20 cellular contexts compared by ENCODE assay signal in genomic region chr12:24228371-24228770, GRCh38.
"Had no signal": no experiment of that assay in that cellular context is flagged by ENCODE, and none has a peak within 500 bp of the region (broad histone marks: within the 10 kb centered on the region; RNA-seq: fewer than 3 reads in every experiment).

No MANE protein-coding gene starts in this region.

- H3K27ac ChIP-seq: parathyroid adenoma, upper lobe of left lung had no signal

- H3K36me3 ChIP-seq: heart right ventricle, upper lobe of left lung had no signal

- H3K4me3 ChIP-seq: coronary artery, heart right ventricle, lung, upper lobe of left lung had no signal

- H3K36me3 Mint-ChIP-seq: activated naive CD8-positive, alpha-beta T cell treated with anti-CD3 and anti-CD28 coated beads for 36 hours; naive thymus-derived CD8-positive, alpha-beta T cell; stimulated activated naive B cell treated with anti-CD40 and anti-IgM and Interleukin-4, amounts not matched to agents 10 μg/mL and 1 μg/mL and 100 μg/mL, for 72 hours had no signal

- H3K9me3 Mint-ChIP-seq: activated B cell treated with CpG ODN at 0.5 μM for 24 hours; endodermal cell; stimulated activated naive B cell treated with anti-CD40 and anti-IgM and Interleukin-4, amounts not matched to agents 10 μg/mL and 1 μg/mL and 100 μg/mL, for 72 hours had no signal

- H3K4me1 ChIP-seq: parathyroid adenoma had no signal

- H3K4me1 Mint-ChIP-seq: activated naive CD8-positive, alpha-beta T cell treated with anti-CD3 and anti-CD28 coated beads for 36 hours; naive thymus-derived CD8-positive, alpha-beta T cell had no signal

- H3K27me3 ChIP-seq: heart right ventricle, upper lobe of left lung had no signal

- H3K9me3 ChIP-seq: heart right ventricle, upper lobe of left lung had no signal

- H3K4me3 Mint-ChIP-seq: activated B cell treated with CpG ODN at 0.5 μM for 24 hours; activated CD4-positive, alpha-beta T cell treated with anti-CD3 and anti-CD28 coated beads for 36 hours; activated naive CD8-positive, alpha-beta T cell treated with anti-CD3 and anti-CD28 coated beads for 36 hours; endodermal cell; naive thymus-derived CD8-positive, alpha-beta T cell; stimulated activated naive B cell treated with anti-CD40 and anti-IgM and Interleukin-4, amounts not matched to agents 10 μg/mL and 1 μg/mL and 100 μg/mL, for 72 hours had no signal

- H3K27me3 Mint-ChIP-seq: activated B cell treated with CpG ODN at 0.5 μM for 24 hours; activated naive CD8-positive, alpha-beta T cell treated with anti-CD3 and anti-CD28 coated beads for 36 hours; stimulated activated naive B cell treated with anti-CD40 and anti-IgM and Interleukin-4, amounts not matched to agents 10 μg/mL and 1 μg/mL and 100 μg/mL, for 72 hours had no signal

- H3K27ac Mint-ChIP-seq: activated CD4-positive, alpha-beta T cell treated with anti-CD3 and anti-CD28 coated beads for 36 hours; activated naive CD8-positive, alpha-beta T cell treated with anti-CD3 and anti-CD28 coated beads for 36 hours; endodermal cell; naive thymus-derived CD8-positive, alpha-beta T cell; stimulated activated naive B cell treated with anti-CD40 and anti-IgM and Interleukin-4, amounts not matched to agents 10 μg/mL and 1 μg/mL and 100 μg/mL, for 72 hours had no signal

- DNase-seq: activated B cell treated with CpG ODN at 0.5 μM for 24 hours; activated CD4-positive, alpha-beta T cell treated with anti-CD3 and anti-CD28 coated beads for 36 hours; activated CD4-positive, alpha-beta T cell treated with anti-CD3 and anti-CD28 coated beads, Interleukin-2, amount 50 U/mL, for 48 hours; activated CD8-positive, alpha-beta memory T cell treated with anti-CD3 and anti-CD28 coated beads, Interleukin-2, amount 50 U/mL, for 48 hours; activated naive CD4-positive, alpha-beta T cell treated with Interleukin-2 at 50 U/mL for 16 hours; activated naive CD8-positive, alpha-beta T cell treated with anti-CD3 and anti-CD28 coated beads for 36 hours; activated T-cell treated with anti-CD3 and anti-CD28 coated beads, Interleukin-2, amount 50 U/mL, for 48 hours; cerebellar nuclear complex; heart right ventricle; naive thymus-derived CD8-positive, alpha-beta T cell; small intestine; stimulated activated CD4-positive, alpha-beta T cell treated with anti-CD3 and anti-CD28 coated beads, Interleukin-2, amount 100 ng/mL, for 48 hours; stimulated activated CD8-positive, alpha-beta memory T cell treated with anti-CD3 and anti-CD28 coated beads, Interleukin-4, amount 100 ng/mL, for 48 hours; stimulated activated naive B cell treated with anti-CD40 and anti-IgM and Interleukin-4, amounts not matched to agents 10 μg/mL and 1 μg/mL and 100 μg/mL, for 72 hours; T-helper 9 cell had no signal
